In the genomic region with DNA sequence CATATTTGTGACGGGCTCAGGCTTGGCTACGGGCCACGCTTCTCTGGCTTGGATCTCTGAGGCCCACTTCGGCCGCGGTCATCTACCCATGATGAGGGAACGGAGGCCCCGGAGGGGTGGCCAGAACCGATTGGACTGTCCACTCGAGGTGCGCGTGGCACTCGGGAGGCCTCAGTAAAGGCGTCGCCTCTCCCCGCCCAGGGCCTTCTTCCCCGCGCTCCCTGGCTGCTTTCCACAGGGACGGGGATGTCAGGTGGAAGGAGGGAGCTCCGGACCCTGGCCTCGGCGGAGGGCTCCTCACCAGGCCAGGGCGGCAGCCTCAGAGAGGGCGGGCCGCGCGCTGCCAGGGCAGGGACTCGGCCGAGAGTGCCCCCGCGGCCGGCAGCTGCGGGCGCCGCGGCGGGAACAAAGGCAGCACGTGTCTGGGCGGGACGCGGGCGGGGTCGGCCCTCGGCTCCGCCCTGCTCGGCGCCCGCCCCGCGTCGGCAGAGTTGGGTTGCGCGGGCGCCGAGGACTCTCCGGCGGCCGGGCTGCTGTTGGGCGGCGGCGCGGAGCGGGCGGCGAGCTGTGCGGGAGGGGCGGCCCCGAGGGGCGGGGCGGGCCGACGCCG, we compare ENCODE assay signal across 1 cellular context.
TF ChIP-seq lines count a peak whose summit lies in the region.

No MANE protein-coding gene starts in this region.

TF ChIP-seq in WTC11, 78 proteins besides CTCF, POLR2A, EP300 and RAD21 (continued from another document and continues in another):
- TF ChIP-seq, protein P1, sequence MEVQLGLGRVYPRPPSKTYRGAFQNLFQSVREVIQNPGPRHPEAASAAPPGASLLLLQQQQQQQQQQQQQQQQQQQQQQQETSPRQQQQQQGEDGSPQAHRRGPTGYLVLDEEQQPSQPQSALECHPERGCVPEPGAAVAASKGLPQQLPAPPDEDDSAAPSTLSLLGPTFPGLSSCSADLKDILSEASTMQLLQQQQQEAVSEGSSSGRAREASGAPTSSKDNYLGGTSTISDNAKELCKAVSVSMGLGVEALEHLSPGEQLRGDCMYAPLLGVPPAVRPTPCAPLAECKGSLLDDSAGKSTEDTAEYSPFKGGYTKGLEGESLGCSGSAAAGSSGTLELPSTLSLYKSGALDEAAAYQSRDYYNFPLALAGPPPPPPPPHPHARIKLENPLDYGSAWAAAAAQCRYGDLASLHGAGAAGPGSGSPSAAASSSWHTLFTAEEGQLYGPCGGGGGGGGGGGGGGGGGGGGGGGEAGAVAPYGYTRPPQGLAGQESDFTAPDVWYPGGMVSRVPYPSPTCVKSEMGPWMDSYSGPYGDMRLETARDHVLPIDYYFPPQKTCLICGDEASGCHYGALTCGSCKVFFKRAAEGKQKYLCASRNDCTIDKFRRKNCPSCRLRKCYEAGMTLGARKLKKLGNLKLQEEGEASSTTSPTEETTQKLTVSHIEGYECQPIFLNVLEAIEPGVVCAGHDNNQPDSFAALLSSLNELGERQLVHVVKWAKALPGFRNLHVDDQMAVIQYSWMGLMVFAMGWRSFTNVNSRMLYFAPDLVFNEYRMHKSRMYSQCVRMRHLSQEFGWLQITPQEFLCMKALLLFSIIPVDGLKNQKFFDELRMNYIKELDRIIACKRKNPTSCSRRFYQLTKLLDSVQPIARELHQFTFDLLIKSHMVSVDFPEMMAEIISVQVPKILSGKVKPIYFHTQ (CRISPR knock-in tag; IDR thresholded peaks at IDR 0.05): no peak
- TF ChIP-seq ATF1 (CRISPR knock-in tag; IDR thresholded peaks at IDR 0.05) (0 out of 2 replicates have a peak, but pooled peaks have one; percentile 65), CBFB (CRISPR knock-in tag; IDR thresholded peaks at IDR 0.05; ENCODE audit: low read depth) (no peak; the same call in 1 of the 2 replicates), ZNF263 (CRISPR knock-in tag; IDR thresholded peaks at IDR 0.05; ENCODE audit: low read depth) (no peak), IRF1 (CRISPR knock-in tag; IDR thresholded peaks at IDR 0.05) (no peak; the same call in 1 of the 2 replicates), SMAD4 (CRISPR knock-in tag; IDR thresholded peaks at IDR 0.05) (no peak), KAT7 (CRISPR knock-in tag; IDR thresholded peaks at IDR 0.05; ENCODE audit: borderline replicate concordance) (0 out of 2 replicates have a peak, but pooled peaks have one; percentile 48), TEAD4 (CRISPR knock-in tag; IDR thresholded peaks at IDR 0.05) (no peak), NR3C1 (CRISPR knock-in tag; conservative IDR thresholded peaks at IDR 0.05; ENCODE audit: low read depth) (no peak), FOXK1 (CRISPR knock-in tag; IDR thresholded peaks at IDR 0.05) (peak; percentile 82), IRF2 (CRISPR knock-in tag; IDR thresholded peaks at IDR 0.05; ENCODE audit: borderline replicate concordance, low read depth) (0 out of 2 replicates have a peak, but pooled peaks have one; percentile 63), SMAD3 (CRISPR knock-in tag; IDR thresholded peaks at IDR 0.05; ENCODE audit: borderline replicate concordance) (no peak), ZNF396 (CRISPR knock-in tag; IDR thresholded peaks at IDR 0.05; ENCODE audit: borderline replicate concordance) (no peak), SOX15 (CRISPR knock-in tag; IDR thresholded peaks at IDR 0.05) (no peak), ZNF138 (CRISPR knock-in tag; conservative IDR thresholded peaks at IDR 0.05) (0 out of 2 replicates have a peak, but pooled peaks have one; percentile 33), NR2C2 (CRISPR knock-in tag; IDR thresholded peaks at IDR 0.05) (no peak), ESRRA (CRISPR knock-in tag; IDR thresholded peaks at IDR 0.05; ENCODE audit: borderline replicate concordance) (no peak), NFATC4 (CRISPR knock-in tag; IDR thresholded peaks at IDR 0.05) (no peak), ELF4 (CRISPR knock-in tag; IDR thresholded peaks at IDR 0.05; ENCODE audit: low read depth) (0 out of 2 replicates have a peak, but pooled peaks have one; percentile 43), JUN (CRISPR knock-in tag; IDR thresholded peaks at IDR 0.05) (no peak), ZNF281 (CRISPR knock-in tag; IDR thresholded peaks at IDR 0.05) (no peak), ZNF219 (CRISPR knock-in tag; IDR thresholded peaks at IDR 0.05; ENCODE audit: borderline replicate concordance) (no peak), MLX (CRISPR knock-in tag; IDR thresholded peaks at IDR 0.05) (no peak), ZBTB21 (CRISPR knock-in tag; IDR thresholded peaks at IDR 0.05; ENCODE audit: borderline replicate concordance) (0 out of 2 replicates have a peak, but pooled peaks have one; percentile 21)
- TF ChIP-seq, protein P2, sequence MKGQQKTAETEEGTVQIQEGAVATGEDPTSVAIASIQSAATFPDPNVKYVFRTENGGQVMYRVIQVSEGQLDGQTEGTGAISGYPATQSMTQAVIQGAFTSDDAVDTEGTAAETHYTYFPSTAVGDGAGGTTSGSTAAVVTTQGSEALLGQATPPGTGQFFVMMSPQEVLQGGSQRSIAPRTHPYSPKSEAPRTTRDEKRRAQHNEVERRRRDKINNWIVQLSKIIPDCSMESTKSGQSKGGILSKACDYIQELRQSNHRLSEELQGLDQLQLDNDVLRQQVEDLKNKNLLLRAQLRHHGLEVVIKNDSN (CRISPR knock-in tag; IDR thresholded peaks at IDR 0.05): peak; percentile 62
- TF ChIP-seq, protein P3, sequence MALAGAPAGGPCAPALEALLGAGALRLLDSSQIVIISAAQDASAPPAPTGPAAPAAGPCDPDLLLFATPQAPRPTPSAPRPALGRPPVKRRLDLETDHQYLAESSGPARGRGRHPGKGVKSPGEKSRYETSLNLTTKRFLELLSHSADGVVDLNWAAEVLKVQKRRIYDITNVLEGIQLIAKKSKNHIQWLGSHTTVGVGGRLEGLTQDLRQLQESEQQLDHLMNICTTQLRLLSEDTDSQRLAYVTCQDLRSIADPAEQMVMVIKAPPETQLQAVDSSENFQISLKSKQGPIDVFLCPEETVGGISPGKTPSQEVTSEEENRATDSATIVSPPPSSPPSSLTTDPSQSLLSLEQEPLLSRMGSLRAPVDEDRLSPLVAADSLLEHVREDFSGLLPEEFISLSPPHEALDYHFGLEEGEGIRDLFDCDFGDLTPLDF (CRISPR knock-in tag; IDR thresholded peaks at IDR 0.05): no peak
- TF ChIP-seq, protein P4, sequence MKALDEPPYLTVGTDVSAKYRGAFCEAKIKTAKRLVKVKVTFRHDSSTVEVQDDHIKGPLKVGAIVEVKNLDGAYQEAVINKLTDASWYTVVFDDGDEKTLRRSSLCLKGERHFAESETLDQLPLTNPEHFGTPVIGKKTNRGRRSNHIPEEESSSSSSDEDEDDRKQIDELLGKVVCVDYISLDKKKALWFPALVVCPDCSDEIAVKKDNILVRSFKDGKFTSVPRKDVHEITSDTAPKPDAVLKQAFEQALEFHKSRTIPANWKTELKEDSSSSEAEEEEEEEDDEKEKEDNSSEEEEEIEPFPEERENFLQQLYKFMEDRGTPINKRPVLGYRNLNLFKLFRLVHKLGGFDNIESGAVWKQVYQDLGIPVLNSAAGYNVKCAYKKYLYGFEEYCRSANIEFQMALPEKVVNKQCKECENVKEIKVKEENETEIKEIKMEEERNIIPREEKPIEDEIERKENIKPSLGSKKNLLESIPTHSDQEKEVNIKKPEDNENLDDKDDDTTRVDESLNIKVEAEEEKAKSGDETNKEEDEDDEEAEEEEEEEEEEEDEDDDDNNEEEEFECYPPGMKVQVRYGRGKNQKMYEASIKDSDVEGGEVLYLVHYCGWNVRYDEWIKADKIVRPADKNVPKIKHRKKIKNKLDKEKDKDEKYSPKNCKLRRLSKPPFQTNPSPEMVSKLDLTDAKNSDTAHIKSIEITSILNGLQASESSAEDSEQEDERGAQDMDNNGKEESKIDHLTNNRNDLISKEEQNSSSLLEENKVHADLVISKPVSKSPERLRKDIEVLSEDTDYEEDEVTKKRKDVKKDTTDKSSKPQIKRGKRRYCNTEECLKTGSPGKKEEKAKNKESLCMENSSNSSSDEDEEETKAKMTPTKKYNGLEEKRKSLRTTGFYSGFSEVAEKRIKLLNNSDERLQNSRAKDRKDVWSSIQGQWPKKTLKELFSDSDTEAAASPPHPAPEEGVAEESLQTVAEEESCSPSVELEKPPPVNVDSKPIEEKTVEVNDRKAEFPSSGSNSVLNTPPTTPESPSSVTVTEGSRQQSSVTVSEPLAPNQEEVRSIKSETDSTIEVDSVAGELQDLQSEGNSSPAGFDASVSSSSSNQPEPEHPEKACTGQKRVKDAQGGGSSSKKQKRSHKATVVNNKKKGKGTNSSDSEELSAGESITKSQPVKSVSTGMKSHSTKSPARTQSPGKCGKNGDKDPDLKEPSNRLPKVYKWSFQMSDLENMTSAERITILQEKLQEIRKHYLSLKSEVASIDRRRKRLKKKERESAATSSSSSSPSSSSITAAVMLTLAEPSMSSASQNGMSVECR (CRISPR knock-in tag; IDR thresholded peaks at IDR 0.05; ENCODE audit: borderline replicate concordance): 0 out of 2 replicates have a peak, but pooled peaks have one; percentile 43
- TF ChIP-seq, protein P5, sequence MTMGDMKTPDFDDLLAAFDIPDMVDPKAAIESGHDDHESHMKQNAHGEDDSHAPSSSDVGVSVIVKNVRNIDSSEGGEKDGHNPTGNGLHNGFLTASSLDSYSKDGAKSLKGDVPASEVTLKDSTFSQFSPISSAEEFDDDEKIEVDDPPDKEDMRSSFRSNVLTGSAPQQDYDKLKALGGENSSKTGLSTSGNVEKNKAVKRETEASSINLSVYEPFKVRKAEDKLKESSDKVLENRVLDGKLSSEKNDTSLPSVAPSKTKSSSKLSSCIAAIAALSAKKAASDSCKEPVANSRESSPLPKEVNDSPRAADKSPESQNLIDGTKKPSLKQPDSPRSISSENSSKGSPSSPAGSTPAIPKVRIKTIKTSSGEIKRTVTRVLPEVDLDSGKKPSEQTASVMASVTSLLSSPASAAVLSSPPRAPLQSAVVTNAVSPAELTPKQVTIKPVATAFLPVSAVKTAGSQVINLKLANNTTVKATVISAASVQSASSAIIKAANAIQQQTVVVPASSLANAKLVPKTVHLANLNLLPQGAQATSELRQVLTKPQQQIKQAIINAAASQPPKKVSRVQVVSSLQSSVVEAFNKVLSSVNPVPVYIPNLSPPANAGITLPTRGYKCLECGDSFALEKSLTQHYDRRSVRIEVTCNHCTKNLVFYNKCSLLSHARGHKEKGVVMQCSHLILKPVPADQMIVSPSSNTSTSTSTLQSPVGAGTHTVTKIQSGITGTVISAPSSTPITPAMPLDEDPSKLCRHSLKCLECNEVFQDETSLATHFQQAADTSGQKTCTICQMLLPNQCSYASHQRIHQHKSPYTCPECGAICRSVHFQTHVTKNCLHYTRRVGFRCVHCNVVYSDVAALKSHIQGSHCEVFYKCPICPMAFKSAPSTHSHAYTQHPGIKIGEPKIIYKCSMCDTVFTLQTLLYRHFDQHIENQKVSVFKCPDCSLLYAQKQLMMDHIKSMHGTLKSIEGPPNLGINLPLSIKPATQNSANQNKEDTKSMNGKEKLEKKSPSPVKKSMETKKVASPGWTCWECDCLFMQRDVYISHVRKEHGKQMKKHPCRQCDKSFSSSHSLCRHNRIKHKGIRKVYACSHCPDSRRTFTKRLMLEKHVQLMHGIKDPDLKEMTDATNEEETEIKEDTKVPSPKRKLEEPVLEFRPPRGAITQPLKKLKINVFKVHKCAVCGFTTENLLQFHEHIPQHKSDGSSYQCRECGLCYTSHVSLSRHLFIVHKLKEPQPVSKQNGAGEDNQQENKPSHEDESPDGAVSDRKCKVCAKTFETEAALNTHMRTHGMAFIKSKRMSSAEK (CRISPR knock-in tag; IDR thresholded peaks at IDR 0.05; ENCODE audit: borderline replicate concordance): no peak
- TF ChIP-seq, protein P6, sequence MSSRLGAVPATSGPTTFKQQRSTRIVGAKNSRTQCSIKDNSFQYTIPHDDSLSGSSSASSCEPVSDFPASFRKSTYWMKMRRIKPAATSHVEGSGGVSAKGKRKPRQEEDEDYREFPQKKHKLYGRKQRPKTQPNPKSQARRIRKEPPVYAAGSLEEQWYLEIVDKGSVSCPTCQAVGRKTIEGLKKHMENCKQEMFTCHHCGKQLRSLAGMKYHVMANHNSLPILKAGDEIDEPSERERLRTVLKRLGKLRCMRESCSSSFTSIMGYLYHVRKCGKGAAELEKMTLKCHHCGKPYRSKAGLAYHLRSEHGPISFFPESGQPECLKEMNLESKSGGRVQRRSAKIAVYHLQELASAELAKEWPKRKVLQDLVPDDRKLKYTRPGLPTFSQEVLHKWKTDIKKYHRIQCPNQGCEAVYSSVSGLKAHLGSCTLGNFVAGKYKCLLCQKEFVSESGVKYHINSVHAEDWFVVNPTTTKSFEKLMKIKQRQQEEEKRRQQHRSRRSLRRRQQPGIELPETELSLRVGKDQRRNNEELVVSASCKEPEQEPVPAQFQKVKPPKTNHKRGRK (CRISPR knock-in tag; IDR thresholded peaks at IDR 0.05; ENCODE audit: borderline replicate concordance): no peak
- TF ChIP-seq, protein P7, sequence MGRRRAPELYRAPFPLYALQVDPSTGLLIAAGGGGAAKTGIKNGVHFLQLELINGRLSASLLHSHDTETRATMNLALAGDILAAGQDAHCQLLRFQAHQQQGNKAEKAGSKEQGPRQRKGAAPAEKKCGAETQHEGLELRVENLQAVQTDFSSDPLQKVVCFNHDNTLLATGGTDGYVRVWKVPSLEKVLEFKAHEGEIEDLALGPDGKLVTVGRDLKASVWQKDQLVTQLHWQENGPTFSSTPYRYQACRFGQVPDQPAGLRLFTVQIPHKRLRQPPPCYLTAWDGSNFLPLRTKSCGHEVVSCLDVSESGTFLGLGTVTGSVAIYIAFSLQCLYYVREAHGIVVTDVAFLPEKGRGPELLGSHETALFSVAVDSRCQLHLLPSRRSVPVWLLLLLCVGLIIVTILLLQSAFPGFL (CRISPR knock-in tag; IDR thresholded peaks at IDR 0.05; ENCODE audit: borderline replicate concordance): no peak
